Comparison of ENCODE assay signal across 8 cellular contexts in the genomic region with DNA sequence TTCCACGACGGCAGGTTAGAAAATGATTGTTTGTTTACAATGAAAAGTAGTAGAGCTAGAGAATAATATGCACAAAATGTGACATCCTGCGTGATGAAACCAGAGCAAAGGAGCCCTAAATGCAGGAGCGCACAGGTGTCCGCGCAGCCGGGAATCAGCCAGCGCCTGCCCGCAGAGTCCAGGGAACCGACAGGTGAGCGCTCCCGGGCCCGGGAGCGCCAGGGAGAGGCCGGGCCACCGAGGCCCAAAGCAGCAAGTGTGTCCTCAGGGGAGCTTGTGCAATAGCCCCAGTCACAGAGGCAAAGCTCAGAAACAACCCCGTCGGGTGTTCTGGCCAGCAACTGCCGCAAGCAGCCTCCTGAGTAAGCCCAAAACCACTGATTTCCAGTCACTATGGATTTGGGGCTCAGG. TPM values are rescaled to one million over a fixed set of nuclear protein-coding genes. Genes with fewer than 3 reads are reported as not detected.
DNase-seq lines count a peak whose midpoint lies in the region; ATAC-seq and TF ChIP-seq lines count a peak whose summit lies in the region.

No MANE protein-coding gene starts in this region.

- DNase-seq in HFFc6 (no peak), NOMO-1 treated with dmso at 0.1 percent for 144 hours (lab: John Stamatoyannopoulos, UW; ENCODE audit: unreplicated experiment) (no peak), occipital lobe (lab: John Stamatoyannopoulos, UW) (no peak), RPMI8226 (no peak)

- peaks cover 17% of the 10 kb centered on the region for H3K4me1 Mint-ChIP-seq in HFFc6 (ENCODE audit: low read depth)
- peaks cover 22% of the 10 kb centered on the region for H3K4me1 Mint-ChIP-seq in brain

- H3K9me3 ChIP-seq in mesodermal cell (ENCODE audit: control insufficient read depth, low read length): no peaks in the 10 kb centered on the region

- H3K4me3 ChIP-seq in ACC112 (ENCODE audit: low read depth, low read length): peak overlapping the region; percentile 95
- peak overlapping the region; percentile 80 for H3K4me3 ChIP-seq in mesodermal cell (ENCODE audit: extremely low read depth, insufficient read depth, low read length, poor library complexity, severe bottlenecking)

- no peak for ATAC-seq in GM21528 (IDR thresholded peaks at IDR 0.05; ENCODE audit: low FRiP score, unreplicated experiment)

- H3K36me3 Mint-ChIP-seq in HFFc6 (ENCODE audit: low read depth): peaks cover 4% of the 10 kb centered on the region; the same call in 1 of the 2 replicates
- peaks cover 42% of the 10 kb centered on the region for H3K36me3 Mint-ChIP-seq in brain

- no peaks in the 10 kb centered on the region for H3K27me3 ChIP-seq in ACC112 (ENCODE audit: insufficient read depth, low read length)

- peak overlapping the region; percentile 38; the same call in 1 of the 2 replicates for H3K27ac Mint-ChIP-seq in HFFc6
- H3K27ac Mint-ChIP-seq in brain: peak overlapping the region; percentile 65 to 98 (median 82)

- WGBS in mesodermal cell (ENCODE audit: insufficient coverage in 2 of 2), 2 experiments: 30 to 32% methylated on average over 19 of the region's 19 CpGs

- H3K9me3 Mint-ChIP-seq in HFFc6 (no peaks in the 10 kb centered on the region), brain (peaks cover 0 to 1% (median 0%) of the 10 kb centered on the region in 5 experiments)

- H2AFZ ChIP-seq in ACC112 (ENCODE audit: low read length, unreplicated experiment): no peak overlapping the region

- peaks cover 7% of the 10 kb centered on the region for H3K79me2 ChIP-seq in ACC112 (ENCODE audit: control insufficient read depth, insufficient read depth, low read length, unreplicated experiment)

- H3K4me3 Mint-ChIP-seq in HFFc6: peak overlapping the region; percentile 95
- peak overlapping the region; percentile 94 to 97 (median 96) for H3K4me3 Mint-ChIP-seq in brain

- H3K36me3 ChIP-seq in ACC112 (ENCODE audit: insufficient read depth, low read length): peaks cover 4% of the 10 kb centered on the region; the same call in 1 of the 2 replicates
- peaks cover 24% of the 10 kb centered on the region for H3K36me3 ChIP-seq in mesodermal cell (ENCODE audit: control insufficient read depth, insufficient read depth, low read length)

- peaks cover 4% of the 10 kb centered on the region for H3K27me3 Mint-ChIP-seq in HFFc6 (ENCODE audit: insufficient read depth)
- H3K27me3 Mint-ChIP-seq in brain: peaks cover 5% of the 10 kb centered on the region

- H3K27ac ChIP-seq in ACC112 (ENCODE audit: low read depth, low read length) (no peak overlapping the region), mesodermal cell (ENCODE audit: low read depth, low read length, severe bottlenecking) (peak overlapping the region; percentile 73)

- H3K4me1 ChIP-seq in ACC112 (ENCODE audit: control insufficient read depth, insufficient read depth, low read length, unreplicated experiment) (peaks cover 10% of the 10 kb centered on the region), mesodermal cell (ENCODE audit: control insufficient read depth, insufficient read depth, low read length, poor library complexity, severe bottlenecking) (peaks cover 14% of the 10 kb centered on the region)

- no peak for TF ChIP-seq CTCF in HFFc6 (IDR thresholded peaks at IDR 0.05)
- TF ChIP-seq CTCF in brain (conservative IDR thresholded peaks at IDR 0.05): no peak

RNA-seq across cellular contexts. Expression of gene GALE, which starts 0.8 kb away (rescaled TPM):
- total RNA-seq in HFFc6 (2021; fragmentation: NEBNext Ultra II Directional; extraction: Animal tissue kit (Norgen Biotek cat#: 25700)): 10 to 100 TPM; 30.9 to 34.6 (median 33.5) TPM
- polyA plus RNA-seq in brain (ENCODE audit: insufficient read depth, low read depth, low replicate concordance): 20.7 TPM
- polyA plus RNA-seq in mesodermal cell (2013, experiment 1 of 2): 44.9 TPM
- 36.6 TPM for polyA plus RNA-seq in mesodermal cell (2013, experiment 2 of 2)
- 20.0 TPM for total RNA-seq in occipital lobe

RNA-seq across cellular contexts. Expression of gene LYPLA2, which starts 10.4 kb away (rescaled TPM):
- total RNA-seq in HFFc6 (2021; fragmentation: NEBNext Ultra II Directional; extraction: Animal tissue kit (Norgen Biotek cat#: 25700)): 10 to 100 TPM; 55.7 to 65.0 (median 59.8) TPM
- 53.3 TPM for polyA plus RNA-seq in brain (ENCODE audit: insufficient read depth, low read depth, low replicate concordance)
- 90.1 TPM for polyA plus RNA-seq in mesodermal cell (2013, experiment 1 of 2)
- 60.3 TPM for polyA plus RNA-seq in mesodermal cell (2013, experiment 2 of 2)
- total RNA-seq in occipital lobe: 20.7 TPM

RNA-seq across cellular contexts. Expression of gene PITHD1, which starts 23.1 kb away (rescaled TPM):
- 10 to 100 TPM; 41.8 to 45.7 (median 44.8) TPM for total RNA-seq in HFFc6 (2021; fragmentation: NEBNext Ultra II Directional; extraction: Animal tissue kit (Norgen Biotek cat#: 25700))
- polyA plus RNA-seq in brain (ENCODE audit: insufficient read depth, low read depth, low replicate concordance): 79.2 TPM
- 26.8 TPM for polyA plus RNA-seq in mesodermal cell (2013, experiment 1 of 2)
- 25.0 TPM for polyA plus RNA-seq in mesodermal cell (2013, experiment 2 of 2)
- 57.9 TPM for total RNA-seq in occipital lobe

RNA-seq across cellular contexts. Expression of gene HMGCL, which starts 23.9 kb away (rescaled TPM):
- 10 to 100 TPM; 20.2 to 22.9 (median 21.7) TPM for total RNA-seq in HFFc6 (2021; fragmentation: NEBNext Ultra II Directional; extraction: Animal tissue kit (Norgen Biotek cat#: 25700))
- 60.1 TPM for polyA plus RNA-seq in brain (ENCODE audit: insufficient read depth, low read depth, low replicate concordance)
- polyA plus RNA-seq in mesodermal cell (2013, experiment 1 of 2): 32.7 TPM
- polyA plus RNA-seq in mesodermal cell (2013, experiment 2 of 2): 31.2 TPM
- total RNA-seq in occipital lobe: 13.7 TPM

RNA-seq across cellular contexts. Expression of gene ELOA, which starts 58.1 kb away (rescaled TPM):
- 10 to 100 TPM; 55.5 to 72.6 (median 59.9) TPM for total RNA-seq in HFFc6 (2021; fragmentation: NEBNext Ultra II Directional; extraction: Animal tissue kit (Norgen Biotek cat#: 25700))
- polyA plus RNA-seq in brain (ENCODE audit: insufficient read depth, low read depth, low replicate concordance): 26.9 TPM
- 32.3 TPM for polyA plus RNA-seq in mesodermal cell (2013, experiment 1 of 2)
- polyA plus RNA-seq in mesodermal cell (2013, experiment 2 of 2): 31.9 TPM
- 23.7 TPM for total RNA-seq in occipital lobe
